ENCODE assay signal across 8 cellular contexts in genomic region chr12:50211392-50212070, GRCh38. TPM values are rescaled to one million over a fixed set of nuclear protein-coding genes. Genes with fewer than 3 reads are reported as not detected.
A peak's percentile ranks its signal among the peaks of the same experiment; 100 is the strongest.
DNase-seq lines count a peak whose midpoint lies in the region; ATAC-seq, FAIRE-seq and TF ChIP-seq lines count a peak whose summit lies in the region.

No MANE protein-coding gene starts in this region.

- no peaks in the 10 kb centered on the region for H3K4me1 ChIP-seq in K562 (replicated peaks in 1 of 2; ENCODE audit: control insufficient read depth in 2 of 2, insufficient read depth in 2 of 2, low read length in 2 of 2)
- peaks cover 0 to 12% of the 10 kb centered on the region in 2 donors for H3K4me1 ChIP-seq in left lung
- H3K4me1 ChIP-seq in mesendoderm (ENCODE audit: control insufficient read depth, low read depth, low read length), result no peaks in the 10 kb centered on the region

- no peak overlapping the region for H2BK5ac ChIP-seq in mesendoderm (ENCODE audit: low read length)

- TF ChIP-seq CTCF in K562 (IDR thresholded peaks at IDR 0.05 in 2 of 3, conservative IDR thresholded peaks at IDR 0.05 in 1 of 3; ENCODE audit: insufficient read depth in 2 of 3, low read depth in 1 of 3, low read length in 3 of 3) (peak in 1 of 3 experiments; percentile 33; a peak in 2 of 6 replicates), left lung (IDR thresholded peaks at IDR 0.05) (no peak), type B pancreatic cell (conservative IDR thresholded peaks at IDR 0.05) (no peak)

- H3K9me3 ChIP-seq in K562 (replicated peaks; ENCODE audit: control insufficient read depth, insufficient read depth, low read depth, low read length) (no peaks in the 10 kb centered on the region), left lung (no peaks in the 10 kb centered on the region)

- no peak for TF ChIP-seq POLR2A in K562 (conservative IDR thresholded peaks at IDR 0.05)

- H2BK120ac ChIP-seq in mesendoderm (ENCODE audit: low read depth, low read length), result no peak overlapping the region

- no peak overlapping the region for H4K8ac ChIP-seq in mesendoderm (ENCODE audit: low read depth, low read length)

- H4K20me1 ChIP-seq in K562 (replicated peaks; ENCODE audit: control insufficient read depth, insufficient read depth, low read length), result no peaks in the 10 kb centered on the region

- no peak overlapping the region for H2BK15ac ChIP-seq in mesendoderm (replicated peaks; ENCODE audit: low read depth)

- H3K9ac ChIP-seq in K562 (ENCODE audit: insufficient read depth in 1 of 2, low read depth in 2 of 2, low read length in 2 of 2), result no peak overlapping the region
- H3K9ac ChIP-seq in mesendoderm (ENCODE audit: low read length), result no peak overlapping the region

- in situ Hi-C loops in K562 (cut with MboI), result no loop called here

- H3K27ac Mint-ChIP-seq in activated naive CD4-positive, alpha-beta T cell treated with anti-CD3 and anti-CD28 coated beads for 36 hours, result peak overlapping the region; percentile 88
- H3K27ac Mint-ChIP-seq in type B pancreatic cell, result peak overlapping the region; percentile 90

- peak; percentile 32 to 57 for TF ChIP-seq RAD21 in K562 (CRISPR knock-in tag; conservative IDR thresholded peaks at IDR 0.05 in 1 of 2, IDR thresholded peaks at IDR 0.05 in 1 of 2)

- no peak overlapping the region for H4K5ac ChIP-seq in mesendoderm (ENCODE audit: low read length)

- peak; percentile 33; the same call in 1 of the 3 replicates for ATAC-seq in K562
- ATAC-seq in left lung, result no peak
- ATAC-seq in HG02610 (IDR thresholded peaks at IDR 0.05; ENCODE audit: unreplicated experiment), result no peak

- FAIRE-seq in K562 (lab: Jason Lieb, UNC), result peak; percentile 75

- H3K4me1 Mint-ChIP-seq in activated naive CD4-positive, alpha-beta T cell treated with anti-CD3 and anti-CD28 coated beads for 36 hours (ENCODE audit: low read depth), result peaks cover 40% of the 10 kb centered on the region
- H3K4me1 Mint-ChIP-seq in type B pancreatic cell (ENCODE audit: unreplicated experiment), result peaks cover 23% of the 10 kb centered on the region

- H2AK5ac ChIP-seq in mesendoderm (ENCODE audit: low read length), result no peak overlapping the region

- no peak overlapping the region for H3K4ac ChIP-seq in mesendoderm (ENCODE audit: low read depth, low read length)

- no peak for TF ChIP-seq EP300 in K562 (IDR thresholded peaks at IDR 0.05; ENCODE audit: low read length)

- peak; percentile 38 for DNase-seq in activated naive CD4-positive, alpha-beta T cell treated with anti-CD3 and anti-CD28 coated beads for 36 hours
- DNase-seq in activated naive CD4-positive, alpha-beta T cell (lab: John Stamatoyannopoulos, UW), result no peak
- DNase-seq in K562 (ENCODE audit: extremely low read depth in 1 of 4, low spot score in 3 of 4) (no peak), left lung (no peak), type B pancreatic cell (ENCODE audit: extremely low spot score, unreplicated experiment) (no peak), mesendoderm (no peak), retina (no peak)

- H3K36me3 ChIP-seq in K562 (ENCODE audit: control insufficient read depth, insufficient read depth, low read length) (0 out of 3 replicates have a peak, but pooled peaks cover 2% of the 10 kb centered on the region), left lung (peaks cover 0 to 4% of the 10 kb centered on the region in 2 donors), mesendoderm (ENCODE audit: control insufficient read depth, insufficient read depth, low read length) (no peaks in the 10 kb centered on the region)

- H3K9me3 Mint-ChIP-seq in activated naive CD4-positive, alpha-beta T cell treated with anti-CD3 and anti-CD28 coated beads for 36 hours, result no peaks in the 10 kb centered on the region
- peaks cover 4% of the 10 kb centered on the region for H3K9me3 Mint-ChIP-seq in type B pancreatic cell

- BruUV-seq in K562 (replicated peaks; lab: Mats Ljungman, UMichigan), result no TSS peak

- peak overlapping the region; percentile 10 for H3K4me3 Mint-ChIP-seq in activated naive CD4-positive, alpha-beta T cell treated with anti-CD3 and anti-CD28 coated beads for 36 hours
- H3K4me3 Mint-ChIP-seq in type B pancreatic cell, result peak overlapping the region; percentile 58

- H3K27ac ChIP-seq in K562 (ENCODE audit: extremely low read depth, low read depth, low read length) (no peak overlapping the region), left lung (peak overlapping the region; percentile 54 to 65), mesendoderm (ENCODE audit: low read depth, low read length) (no peak overlapping the region)

- peaks cover 7% of the 10 kb centered on the region; the same call in 2 of the 3 replicates for H3K79me2 ChIP-seq in K562 (ENCODE audit: control insufficient read depth, insufficient read depth, low read length)
- H3K79me2 ChIP-seq in mesendoderm (ENCODE audit: control insufficient read depth, insufficient read depth, low read length), result peaks cover 23% of the 10 kb centered on the region

- no peak overlapping the region for H3K56ac ChIP-seq in mesendoderm (ENCODE audit: low read length)

- intact Hi-C loops in activated naive CD4-positive, alpha-beta T cell treated with anti-CD3 and anti-CD28 coated beads for 36 hours (cut with micrococcal nuclease), result loop anchor here (1.0 to 5.0 kb wide), 4 partner anchors 9 to 291 kb away; partner anchors contain the start of genes DIP2B and LARP4
- intact Hi-C loops in K562 (cut with micrococcal nuclease) (no loop called here), left lung (cut with DNase I) (no loop called here)

- POLR2A ChIA-PET in K562 (lab: Yijun Ruan, JAX), result interaction anchor here (0.6 to 2.0 kb wide), 4 partner anchors 10 to 872 kb away, joined by 3 to 16 read pairs (median 4); partner anchors contain the start of genes CERS5 and CSRNP2

- H3K4me3 ChIP-seq in K562, result no peak overlapping the region
- H3K4me3 ChIP-seq in left lung, result no peak overlapping the region
- no peak overlapping the region for H3K4me3 ChIP-seq in mesendoderm (ENCODE audit: low read length)

- H3K18ac ChIP-seq in mesendoderm (ENCODE audit: low read length), result no peak overlapping the region

- H3K23ac ChIP-seq in mesendoderm (ENCODE audit: low read length), result no peak overlapping the region

- H3K27me3 Mint-ChIP-seq in activated naive CD4-positive, alpha-beta T cell treated with anti-CD3 and anti-CD28 coated beads for 36 hours (ENCODE audit: low read depth), result no peaks in the 10 kb centered on the region
- H3K27me3 Mint-ChIP-seq in type B pancreatic cell, result no peaks in the 10 kb centered on the region

- no peaks in the 10 kb centered on the region for H3K27me3 ChIP-seq in K562 (ENCODE audit: control insufficient read depth in 2 of 2, insufficient read depth in 2 of 2, low read length in 2 of 2)
- H3K27me3 ChIP-seq in left lung, result no peaks in the 10 kb centered on the region
- no peaks in the 10 kb centered on the region for H3K27me3 ChIP-seq in mesendoderm (ENCODE audit: insufficient read depth, low read length, poor library complexity)

- peaks cover 2% of the 10 kb centered on the region for H3K79me1 ChIP-seq in mesendoderm (ENCODE audit: low read length)

- H3K4me2 ChIP-seq in K562 (ENCODE audit: insufficient read depth, low read length), result no peak overlapping the region
- H3K4me2 ChIP-seq in mesendoderm (ENCODE audit: low read length), result no peak overlapping the region

- H3K36me3 Mint-ChIP-seq in activated naive CD4-positive, alpha-beta T cell treated with anti-CD3 and anti-CD28 coated beads for 36 hours (ENCODE audit: low read depth), result no peaks in the 10 kb centered on the region
- H3K36me3 Mint-ChIP-seq in type B pancreatic cell, result peaks cover 27% of the 10 kb centered on the region

- no peak overlapping the region for H2AFZ ChIP-seq in K562 (ENCODE audit: low read depth, low read length)

- CTCF ChIA-PET in activated naive CD4-positive, alpha-beta T cell treated with anti-CD3 and anti-CD28 coated beads for 36 hours (lab: Charles Lee), result interaction anchor here (0.7 to 3.6 kb wide), 7 partner anchors 10 to 491 kb away, joined by 3 to 27 read pairs (median 4); partner anchors contain the start of gene LIMA1
- CTCF ChIA-PET in K562 (lab: Yijun Ruan, JAX; ENCODE audit: low intra/inter-chr PET ratio), result interaction anchor here (0.6 kb wide), 1 partner anchor 110 kb away, joined by 4 read pairs; no protein-coding TSS in a partner anchor

- H3K9me1 ChIP-seq in K562 (ENCODE audit: control insufficient read depth, insufficient read depth, low read length), result no peaks in the 10 kb centered on the region

- 58% methylated on average over 5 of the region's 6 CpGs for WGBS in K562 (ENCODE audit: insufficient coverage, low coverage, missing lambda C conversion rate)
- WGBS in mesendoderm (ENCODE audit: extremely low coverage, insufficient coverage, low lambda C conversion rate), result no CpG with 5 or more reads among the region's 6 CpGs

RNA-seq across cellular contexts. Expression of gene CERS5, which starts 44.4 kb away (rescaled TPM):
- total RNA-seq in activated naive CD4-positive, alpha-beta T cell treated with anti-CD3 and anti-CD28 coated beads for 36 hours, result 10 to 100 TPM; 32.6 to 33.6 TPM
- total RNA-seq in K562 (2011; cell fraction: chromatin; rRNA removed; ENCODE audit: low replicate concordance), result 179 and 195 TPM in 2 replicates
- 134 and 135 TPM in 2 replicates for total RNA-seq in K562 (2011; cell fraction: nucleolus; rRNA removed)
- total RNA-seq in K562 (2011; cell fraction: nucleoplasm; rRNA removed), result 198 and 302 TPM in 2 replicates
- total RNA-seq in K562 (2014; rRNA removed) (14.4 and 19.3 TPM in 2 replicates), K562 (2014; rRNA removed; fragmentation: Illumina TruSeq; extraction: Trizol) (17.8 and 21.2 TPM in 2 replicates), K562 (2015; rRNA removed; fragmentation: Illumina TruSeq; extraction: Trizol) (14.1 and 15.4 TPM in 2 replicates), K562 (2021) (21.0 and 24.3 TPM in 2 replicates), left lung (10 to 100 TPM; 38.1 to 40.1 TPM), type B pancreatic cell (ENCODE audit: low replicate concordance) (32.5 and 59.7 TPM in 2 replicates)
- polyA plus RNA-seq in K562 (2011; rRNA removed) (41.9 and 47.5 TPM in 2 replicates), K562 (2014; fragmentation: Illumina TruSeq; extraction: Trizol) (21.3 and 23.4 TPM in 2 replicates), K562 (2014; fragmentation: Nextera tagmentation; extraction: Ambion mirVana) (1 to 10 TPM; 6.1 to 8.7 TPM), K562 (2014; rRNA removed) (25.2 and 32.5 TPM in 2 replicates)
- polyA plus RNA-seq in K562 (2011; cell fraction: cytosol; rRNA removed), result 36.7 and 58.5 TPM in 2 replicates
- polyA plus RNA-seq in K562 (2011; cell fraction: nucleus; rRNA removed), result 62.9 and 73.2 TPM in 2 replicates
- 16.6 and 23.6 TPM in 2 replicates for polyA plus RNA-seq in K562 (2012)
- 72.4 and 76.9 TPM in 2 replicates for polyA minus RNA-seq in K562 (2011; rRNA and poly(A)+ RNA removed)
- polyA minus RNA-seq in K562 (2011; cell fraction: cytosol; rRNA and poly(A)+ RNA removed), result 21.6 and 27.5 TPM in 2 replicates
- 25.8 and 33.0 TPM in 2 replicates for polyA minus RNA-seq in K562 (2011; cell fraction: nucleus; rRNA and poly(A)+ RNA removed)
- 37.5 TPM for polyA plus RNA-seq in mesendoderm (2013, experiment 1 of 2)
- 35.9 TPM for polyA plus RNA-seq in mesendoderm (2013, experiment 2 of 2)

Comparison
In these comparisons a context has a peak if more than half of its experiments do, and no peak if none do; other contexts are left out.
1. H3K27ac ChIP-seq: peak in left lung (2 of 2); none in K562 (single experiment) and mesendoderm (single experiment).